2 cellular contexts compared by ENCODE assay signal in genomic region chr11:10664511-10664910, GRCh38.
TF ChIP-seq lines count a peak whose summit lies in the region.

No MANE protein-coding gene starts in this region.

TF ChIP-seq in HepG2, 621 proteins besides CTCF, POLR2A, EP300 and RAD21:
- TF ChIP-seq ZNF598 (CRISPR knock-in tag; IDR thresholded peaks at IDR 0.05; ENCODE audit: borderline replicate concordance) = no peak
- TF ChIP-seq ZNF556 (CRISPR knock-in tag; IDR thresholded peaks at IDR 0.05; ENCODE audit: borderline replicate concordance) = no peak
- 0 out of 2 replicates have a peak, but pooled peaks have one; percentile 12 for TF ChIP-seq NFYB (CRISPR knock-in tag; IDR thresholded peaks at IDR 0.05)
- TF ChIP-seq ZNF616 (CRISPR knock-in tag; IDR thresholded peaks at IDR 0.05; ENCODE audit: low read depth) = no peak

TF ChIP-seq in endothelial cell of umbilical vein, 7 proteins besides CTCF, POLR2A, EP300 and RAD21:
- TF ChIP-seq MYC (IDR thresholded peaks at IDR 0.05; ENCODE audit: low read depth, low read length) (no peak), MAX (IDR thresholded peaks at IDR 0.05; ENCODE audit: insufficient read depth, insufficient read length) (no peak), GATA2 (IDR thresholded peaks at IDR 0.05; ENCODE audit: insufficient read depth, insufficient read length, low read depth, low read length) (no peak), JUN (IDR thresholded peaks at IDR 0.05; ENCODE audit: borderline replicate concordance, insufficient read depth, insufficient read length, low read depth) (no peak), FOS (IDR thresholded peaks at IDR 0.05; ENCODE audit: borderline replicate concordance, insufficient read depth, low read length) (no peak), EZH2 (IDR thresholded peaks at IDR 0.05; ENCODE audit: borderline replicate concordance, low read depth, low read length, severe bottlenecking) (no peak), POLR2AphosphoS5 (IDR thresholded peaks at IDR 0.05; ENCODE audit: insufficient read depth, low read depth, low read length) (no peak)
